Comparison of ENCODE assay signal across 28 cellular contexts in the genomic region with DNA sequence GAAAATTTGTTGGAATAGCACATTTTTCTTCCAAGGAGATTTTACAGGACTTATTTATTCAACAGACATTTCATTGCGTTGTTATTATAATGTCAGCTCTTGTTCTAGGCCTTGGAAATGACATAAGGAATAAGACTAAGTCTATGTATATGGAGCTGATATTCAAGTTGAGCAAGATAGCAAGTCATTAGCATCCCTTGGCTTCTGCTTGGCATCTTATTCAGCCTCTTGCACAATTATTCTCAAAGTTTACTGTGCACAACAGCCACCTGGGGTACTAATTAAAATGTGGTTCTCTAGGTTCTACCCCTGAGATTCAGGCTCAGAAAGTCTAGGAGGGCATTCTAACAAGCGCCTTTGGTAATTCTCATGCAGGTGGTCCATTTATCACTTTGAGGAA.
"Had no signal": no experiment of that assay in that cellular context is flagged by ENCODE, and none has a peak within 500 bp of the region (broad histone marks: within the 10 kb centered on the region; RNA-seq: fewer than 3 reads in every experiment).

No MANE protein-coding gene starts in this region.

- DNase-seq: immature natural killer cell; kidney; left colon; left lung; lower lobe of right lung; mammary epithelial cell; mesenchymal stem cell; naive thymus-derived CD8-positive, alpha-beta T cell; nucleus accumbens; pancreas; posterior cingulate gyrus; retina; right cardiac atrium; stimulated activated CD4-positive, alpha-beta T cell treated with anti-CD3 and anti-CD28 coated beads, Interleukin-12 subunit alpha, Interleukin-12 subunit beta, amount 100 ng/mL, for 4 hours; stimulated activated CD4-positive, alpha-beta T cell treated with anti-CD3 and anti-CD28 coated beads, Interleukin-15, amount 100 ng/mL, for 24 hours; stimulated activated CD4-positive, alpha-beta T cell treated with anti-CD3 and anti-CD28 coated beads, Interleukin-2, amount 100 ng/mL, for 24 hours; stimulated activated CD4-positive, alpha-beta T cell treated with anti-CD3 and anti-CD28 coated beads, Interleukin-4, amount 100 ng/mL, for 1 hour; stimulated activated naive B cell treated with anti-CD40 and anti-IgM and Interleukin-4, amounts not matched to agents 10 μg/mL and 1 μg/mL and 100 μg/mL, for 72 hours; stimulated activated naive CD8-positive, alpha-beta T cell treated with anti-CD3 and anti-CD28 coated beads, Interleukin-15, Interleukin-2, amounts not matched to agents 100 U/mL and 50 U/mL, for 24 hours; stomach; testis; thyroid gland; transverse colon; upper lobe of left lung had no signal

- FAIRE-seq: islet of Langerhans, kidney, pancreas had no signal

- H3K4me3 ChIP-seq: left lung, lower lobe of right lung, pancreas, prostate gland, skin epidermis, stomach, testis, thyroid gland, transverse colon, upper lobe of left lung, vagina had no signal
